Comparison of ENCODE assay signal across 16 cellular contexts in genomic region chr17:16466407-16466806, GRCh38. TPM values are rescaled to one million over a fixed set of nuclear protein-coding genes. Genes with fewer than 3 reads are reported as not detected.
DNase-seq lines count a peak whose midpoint lies in the region; ATAC-seq, FAIRE-seq and TF ChIP-seq lines count a peak whose summit lies in the region.
"Had no signal": no experiment of that assay in that cellular context is flagged by ENCODE, and none has a peak within 500 bp of the region (broad histone marks: within the 10 kb centered on the region; RNA-seq: fewer than 3 reads in every experiment).

No MANE protein-coding gene starts in this region.

- peak; percentile 63 for FAIRE-seq in HTR-8/SVneo (lab: Jason Lieb, UNC)
- FAIRE-seq: GM12892 had no signal

- no peak overlapping the region for H3K4me3 Mint-ChIP-seq in T-helper 2 cell treated with Interferon-gamma antibody and Interleukin-4, amounts not matched to agents 5 μg/mL and 100 μg/mL, for 36 hours

- H3K9me3 Mint-ChIP-seq in T-helper 2 cell treated with Interferon-gamma antibody and Interleukin-4, amounts not matched to agents 5 μg/mL and 100 μg/mL, for 36 hours = no peaks in the 10 kb centered on the region

- DNase-seq in HTR-8/SVneo (ENCODE audit: insufficient read length, low spot score) (no peak), adrenal gland (no peak), mucosa of descending colon (peak; percentile 53 to 75 (median 71)), stomach (no peak), RPMI8226 (no peak)
- DNase-seq in T-helper 2 cell treated with Interferon-gamma antibody and Interleukin-4, amounts not matched to agents 5 μg/mL and 100 μg/mL, for 36 hours (ENCODE audit: low spot score) = no peak
- DNase-seq in activated CD4-positive, alpha-beta T cell treated with anti-CD3 and anti-CD28 coated beads for 48 hours = no peak
- DNase-seq: C1 segment of cervical spinal cord, GM23248, HCEC 1CT, NCI-H1417, NCI-H1930, NCI-H748 treated with DMSO at 0.1 percent for 48 hours, OCI-M1 had no signal

- no peak overlapping the region for H3K27ac Mint-ChIP-seq in T-helper 2 cell treated with Interferon-gamma antibody and Interleukin-4, amounts not matched to agents 5 μg/mL and 100 μg/mL, for 36 hours

- TF ChIP-seq POLR2A in adrenal gland (IDR thresholded peaks at IDR 0.05) (no peak), stomach (IDR thresholded peaks at IDR 0.05) (no peak)

- peak; percentile 66 for ATAC-seq in mucosa of descending colon

- H3K4me1 ChIP-seq in adrenal gland (replicated peaks in 1 of 2) = peaks cover 22 to 81% of the 10 kb centered on the region in 2 donors
- peaks cover 41% of the 10 kb centered on the region for H3K4me1 ChIP-seq in mucosa of descending colon (ENCODE audit: low read depth)
- H3K4me1 ChIP-seq in stomach = peaks cover 12 to 53% (median 33%) of the 10 kb centered on the region in 4 donors

- no peaks in the 10 kb centered on the region for H3K36me3 ChIP-seq in adrenal gland (replicated peaks in 1 of 2)
- no peaks in the 10 kb centered on the region for H3K36me3 ChIP-seq in mucosa of descending colon (ENCODE audit: low read depth)
- peaks cover 0 to 9% (median 8%) of the 10 kb centered on the region in 4 donors for H3K36me3 ChIP-seq in stomach

- TF ChIP-seq CTCF in adrenal gland (IDR thresholded peaks at IDR 0.05) = no peak
- TF ChIP-seq CTCF in mucosa of descending colon (IDR thresholded peaks at IDR 0.05) = no peak
- no peak for TF ChIP-seq CTCF in stomach (IDR thresholded peaks at IDR 0.05)

- H3K9me3 ChIP-seq in adrenal gland (replicated peaks in 1 of 3) (no peaks in the 10 kb centered on the region), mucosa of descending colon (no peaks in the 10 kb centered on the region), stomach (no peaks in the 10 kb centered on the region)

- H3K27me3 ChIP-seq in adrenal gland (no peaks in the 10 kb centered on the region), stomach (no peaks in the 10 kb centered on the region)

- H3K4me3 ChIP-seq in adrenal gland (no peak overlapping the region), mucosa of descending colon (no peak overlapping the region), stomach (no peak overlapping the region)
- H3K4me3 ChIP-seq: GM23248 had no signal

- H3K27ac ChIP-seq in adrenal gland (peak overlapping the region in 3 of 5 donors; percentile 6 to 82 (median 81)), stomach (peak overlapping the region; percentile 50 to 78 (median 58))
- H3K27ac ChIP-seq: GM23248 had no signal

- H3K27me3 Mint-ChIP-seq in T-helper 2 cell treated with Interferon-gamma antibody and Interleukin-4, amounts not matched to agents 5 μg/mL and 100 μg/mL, for 36 hours (ENCODE audit: low read depth) = no peaks in the 10 kb centered on the region

- peaks cover 2% of the 10 kb centered on the region for H3K4me1 Mint-ChIP-seq in T-helper 2 cell treated with Interferon-gamma antibody and Interleukin-4, amounts not matched to agents 5 μg/mL and 100 μg/mL, for 36 hours (ENCODE audit: low read depth)

- TF ChIP-seq EP300 in stomach (IDR thresholded peaks at IDR 0.05) = no peak

- intact Hi-C loops in adrenal gland (cut with DNase I) = no loop called here
- intact Hi-C loops in mucosa of descending colon (cut with DNase I, micrococcal nuclease) = no loop called here
- intact Hi-C loops in stomach (cut with DNase I; ENCODE audit: low total_unique reads) = no loop called here

- H3K36me3 Mint-ChIP-seq in T-helper 2 cell treated with Interferon-gamma antibody and Interleukin-4, amounts not matched to agents 5 μg/mL and 100 μg/mL, for 36 hours (ENCODE audit: low read depth) = peaks cover 2% of the 10 kb centered on the region

- 58 to 90% (median 65%) methylated on average over 7 to 9 of the region's 9 CpGs for WGBS in adrenal gland, 4 donors
- WGBS in stomach, 5 donors = 71 to 80% (median 74%) methylated on average over 8 to 9 of the region's 9 CpGs

RNA-seq across cellular contexts. Expression of gene LRRC75A, which starts 25.6 kb away (rescaled TPM):
- total RNA-seq in adrenal gland (10 to 100 TPM in 7 of 8 donors, 1 to 10 TPM in 1; 7.4 to 49.2 (median 25.5) TPM), mucosa of descending colon (10 to 100 TPM; 37.1 to 85.7 (median 52.6) TPM), stomach (100 to 1,000 TPM in 1 of 5 donors, 10 to 100 TPM in 2, 1 to 10 TPM in 2; 1.1 to 306 (median 14.5) TPM)
- polyA plus RNA-seq in adrenal gland (10 to 100 TPM in 1 of 3 donors, 1 to 10 TPM in 2; 8.6 to 40.1 (median 9.7) TPM), stomach (1 to 10 TPM; 2.6 to 4.0 (median 3.4) TPM)

RNA-seq across cellular contexts. Expression of gene TRPV2, which starts 51.0 kb away (rescaled TPM):
- total RNA-seq in adrenal gland (100 to 1,000 TPM in 1 of 8 donors, 10 to 100 TPM in 7; 34.1 to 110 (median 47.3) TPM), mucosa of descending colon (10 to 100 TPM in 2 of 3 donors, 1 to 10 TPM in 1; 4.8 to 15.2 (median 13.3) TPM), stomach (10 to 100 TPM in 1 of 5 donors, 1 to 10 TPM in 3, under 1 TPM in 1; 0.58 to 24.8 (median 4.5) TPM)
- polyA plus RNA-seq in adrenal gland (10 to 100 TPM; 23.3 to 67.3 (median 61.7) TPM), stomach (1 to 10 TPM; 5.3 to 8.8 (median 6.4) TPM)
- total RNA-seq: A673 had no signal

Comparison
In these comparisons a context has a peak if more than half of its experiments do, and no peak if none do; other contexts are left out.
1. DNase-seq: peak in mucosa of descending colon (3 of 3); none in HTR-8/SVneo (single experiment), adrenal gland (0 of 7), stomach (single experiment), T-helper 2 cell treated with Interferon-gamma antibody and Interleukin-4, amounts not matched to agents 5 μg/mL and 100 μg/mL, for 36 hours (single experiment), RPMI8226 (single experiment) and activated CD4-positive, alpha-beta T cell treated with anti-CD3 and anti-CD28 coated beads for 48 hours (single experiment).